ENCODE assay signal across 16 cellular contexts in genomic region chr5:154449786-154450185, GRCh38. TPM values are rescaled to one million over a fixed set of nuclear protein-coding genes. Genes with fewer than 3 reads are reported as not detected.
"Had no signal": no experiment of that assay in that cellular context is flagged by ENCODE, and none has a peak within 500 bp of the region (broad histone marks: within the 10 kb centered on the region; RNA-seq: fewer than 3 reads in every experiment).

No MANE protein-coding gene starts in this region.

- H3K4me3 ChIP-seq: left ventricle myocardium inferior, right atrium auricular region had no signal

- H3K27me3 ChIP-seq: right atrium auricular region had no signal

- H3K9me3 ChIP-seq: left ventricle myocardium inferior, right atrium auricular region had no signal

- H3K27ac ChIP-seq: left ventricle myocardium inferior, right atrium auricular region had no signal

- DNase-seq: activated CD4-positive, alpha-beta memory T cell treated with anti-CD3 and anti-CD28 coated beads, Interleukin-2, amount 10 ng/mL, durations not matched to agents 7 days and 5 days; activated CD4-positive, alpha-beta T cell treated with anti-CD3 and anti-CD28 coated beads for 4 hours; activated gamma-delta T cell; activated T-cell treated with anti-CD3 and anti-CD28 coated beads, Interleukin-2, amount 50 U/mL, for 4 hours; anterior cingulate cortex; effector memory CD8-positive, alpha-beta T cell; hippocampal formation; left ventricle myocardium inferior; natural killer cell; stimulated activated CD4-positive, alpha-beta T cell treated with anti-CD3 and anti-CD28 coated beads, Interleukin-2, amount 100 ng/mL, for 48 hours; T-helper 17 cell had no signal

- ATAC-seq: activated T-cell treated with anti-CD3 and anti-CD28 coated beads, Interleukin-2, amount 50 U/mL, for 4 hours; effector memory CD8-positive, alpha-beta T cell; natural killer cell; stimulated activated memory B cell treated with anti-CD40 and anti-IgM and Interleukin-4, amounts not matched to agents 10 μg/mL and 1 μg/mL and 100 μg/mL, for 72 hours; T-helper 17 cell had no signal

RNA-seq across cellular contexts. Expression of gene HAND1, which starts 28.2 kb away (rescaled TPM):
- total RNA-seq: activated CD4-positive, alpha-beta memory T cell treated with anti-CD3 and anti-CD28 coated beads, Interleukin-2, amount 10 ng/mL, durations not matched to agents 7 days and 5 days; activated T-cell treated with anti-CD3 and anti-CD28 coated beads, Interleukin-2, amount 50 U/mL, for 4 hours; kidney epithelial cell; natural killer cell; skeletal muscle tissue; T-helper 17 cell; ureter had no signal
